In genomic region chr7:78306631-78307030, GRCh38 we compare ENCODE assay signal across 10 cellular contexts.
"Had no signal": no experiment of that assay in that cellular context is flagged by ENCODE, and none has a peak within 500 bp of the region (broad histone marks: within the 10 kb centered on the region; RNA-seq: fewer than 3 reads in every experiment).

No MANE protein-coding gene starts in this region.

- ATAC-seq: GM23338, HCT116 had no signal

- FAIRE-seq: HTR-8/SVneo had no signal

- H3K9ac ChIP-seq: KMS-11 had no signal

- H3K36me3 ChIP-seq: HAP-1 had no signal

- H3K4me3 ChIP-seq: GM23338, HAP-1 had no signal

- H3K4me2 ChIP-seq: GM23338, KMS-11 had no signal

- H3K9me3 ChIP-seq: HAP-1 had no signal

- H2AFZ ChIP-seq: GM23338 had no signal

- H3K4me1 ChIP-seq: HAP-1 had no signal

- DNase-seq: H7, HFFc6, Karpas-422, KBM-7 had no signal

- H3K27ac ChIP-seq: HL-60, KMS-11 had no signal
